10 cellular contexts compared by ENCODE assay signal in the genomic region with DNA sequence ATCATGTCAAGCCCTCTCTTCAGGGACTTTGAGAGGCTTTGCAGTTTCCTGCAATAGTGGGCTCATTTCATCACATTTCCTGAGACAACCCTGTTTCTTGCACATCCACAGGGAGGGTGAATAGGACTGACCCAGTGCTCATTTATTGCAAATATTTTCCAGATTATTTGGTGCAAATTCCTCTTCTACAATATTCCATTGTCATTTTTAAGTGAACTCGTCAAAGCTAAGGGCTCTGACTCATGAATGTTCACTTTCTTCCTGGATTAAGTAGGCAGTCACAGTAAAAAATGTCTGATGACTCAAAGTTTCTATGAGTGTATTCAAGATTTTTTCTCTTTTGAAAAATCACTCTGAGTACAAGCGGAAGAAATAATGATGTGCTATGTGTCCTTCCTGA.
DNase-seq lines count a peak whose midpoint lies in the region; ATAC-seq and TF ChIP-seq lines count a peak whose summit lies in the region.
"Had no signal": no experiment of that assay in that cellular context is flagged by ENCODE, and none has a peak within 500 bp of the region (broad histone marks: within the 10 kb centered on the region; RNA-seq: fewer than 3 reads in every experiment).

No MANE protein-coding gene starts in this region.

- H3K4me3 ChIP-seq in SJSA1 (no peak overlapping the region), fibroblast of mammary gland (ENCODE audit: control insufficient read depth, low read depth, low read length) (no peak overlapping the region), skeletal muscle cell (ENCODE audit: low read depth, low read length) (no peak overlapping the region), vagina (no peak overlapping the region), mesendoderm (ENCODE audit: low read length) (no peak overlapping the region)

- H2AK5ac ChIP-seq in mesendoderm (ENCODE audit: low read length) = no peak overlapping the region

- H3K9me3 ChIP-seq in SJSA1 (replicated peaks) (no peaks in the 10 kb centered on the region), vagina (no peaks in the 10 kb centered on the region)

- H3K4ac ChIP-seq in mesendoderm (ENCODE audit: low read depth, low read length) = no peak overlapping the region

- H3K27me3 ChIP-seq in SJSA1 (replicated peaks) (no peaks in the 10 kb centered on the region), vagina (no peaks in the 10 kb centered on the region), mesendoderm (ENCODE audit: insufficient read depth, low read length, poor library complexity) (no peaks in the 10 kb centered on the region)

- H2BK5ac ChIP-seq in mesendoderm (ENCODE audit: low read length) = no peak overlapping the region

- no peak overlapping the region for H2BK120ac ChIP-seq in mesendoderm (ENCODE audit: low read depth, low read length)

- peak; percentile 80 for DNase-seq in GM03348 (ENCODE audit: low spot score)
- peak; percentile 44 to 78 for DNase-seq in SJSA1 (ENCODE audit: low read depth in 1 of 2, low spot score in 2 of 2)
- DNase-seq in fibroblast of mammary gland (ENCODE audit: low read depth) = peak; percentile 96
- DNase-seq in skeletal muscle cell (ENCODE audit: low read depth) = peak; percentile 83
- DNase-seq in vagina (ENCODE audit: extremely low spot score in 2 of 2) = no peak
- DNase-seq in NCI-H1105 (lab: John Stamatoyannopoulos, UW) = no peak
- DNase-seq in mesendoderm = no peak
- DNase-seq: H7, NCI-H1092 treated with DMSO at 0.1 percent for 48 hours had no signal

- peaks cover 16% of the 10 kb centered on the region for H3K4me1 ChIP-seq in SJSA1 (replicated peaks)
- no peaks in the 10 kb centered on the region for H3K4me1 ChIP-seq in vagina
- no peaks in the 10 kb centered on the region for H3K4me1 ChIP-seq in mesendoderm (ENCODE audit: control insufficient read depth, low read depth, low read length)

- no peak overlapping the region for H4K8ac ChIP-seq in mesendoderm (ENCODE audit: low read depth, low read length)

- no peak overlapping the region for H3K18ac ChIP-seq in mesendoderm (ENCODE audit: low read length)

- no peak overlapping the region for H3K9ac ChIP-seq in mesendoderm (ENCODE audit: low read length)

- no peaks in the 10 kb centered on the region for H3K79me1 ChIP-seq in mesendoderm (ENCODE audit: low read length)

- intact Hi-C loops in vagina (cut with DNase I) = no loop called here

- no peaks in the 10 kb centered on the region for H3K79me2 ChIP-seq in mesendoderm (ENCODE audit: control insufficient read depth, insufficient read depth, low read length)

- no peak overlapping the region for H3K4me2 ChIP-seq in mesendoderm (ENCODE audit: low read length)

- TF ChIP-seq CTCF in fibroblast of mammary gland (conservative IDR thresholded peaks at IDR 0.05; ENCODE audit: control insufficient read depth, insufficient read depth, low read depth, low read length) (no peak), vagina (IDR thresholded peaks at IDR 0.05) (no peak)

- ATAC-seq in HG03342 (IDR thresholded peaks at IDR 0.05; ENCODE audit: unreplicated experiment) = no peak

- no peak overlapping the region for H2BK15ac ChIP-seq in mesendoderm (replicated peaks; ENCODE audit: low read depth)

- H3K36me3 ChIP-seq in SJSA1 (no peaks in the 10 kb centered on the region), vagina (no peaks in the 10 kb centered on the region), mesendoderm (ENCODE audit: control insufficient read depth, insufficient read depth, low read length) (no peaks in the 10 kb centered on the region)

- WGBS in mesendoderm (ENCODE audit: extremely low coverage, insufficient coverage, low lambda C conversion rate) = no CpG with 5 or more reads among the region's 2 CpGs

- H3K27ac ChIP-seq in SJSA1 = peak overlapping the region; percentile 35
- H3K27ac ChIP-seq in vagina = no peak overlapping the region
- no peak overlapping the region for H3K27ac ChIP-seq in mesendoderm (ENCODE audit: low read depth, low read length)

- H3K23ac ChIP-seq in mesendoderm (ENCODE audit: low read length) = no peak overlapping the region

- no peak overlapping the region for H4K5ac ChIP-seq in mesendoderm (ENCODE audit: low read length)

- H3K56ac ChIP-seq in mesendoderm (ENCODE audit: low read length) = no peak overlapping the region

- no peak for TF ChIP-seq POLR2A in vagina (IDR thresholded peaks at IDR 0.05)

Comparison
In these comparisons a context has a peak if more than half of its experiments do, and no peak if none do; other contexts are left out.
1. DNase-seq: peak in GM03348 (single experiment), SJSA1 (2 of 2), fibroblast of mammary gland (single experiment) and skeletal muscle cell (single experiment); none in vagina (0 of 2), NCI-H1105 (single experiment) and mesendoderm (single experiment).